Comparison of ENCODE assay signal across 16 cellular contexts in the genomic region with DNA sequence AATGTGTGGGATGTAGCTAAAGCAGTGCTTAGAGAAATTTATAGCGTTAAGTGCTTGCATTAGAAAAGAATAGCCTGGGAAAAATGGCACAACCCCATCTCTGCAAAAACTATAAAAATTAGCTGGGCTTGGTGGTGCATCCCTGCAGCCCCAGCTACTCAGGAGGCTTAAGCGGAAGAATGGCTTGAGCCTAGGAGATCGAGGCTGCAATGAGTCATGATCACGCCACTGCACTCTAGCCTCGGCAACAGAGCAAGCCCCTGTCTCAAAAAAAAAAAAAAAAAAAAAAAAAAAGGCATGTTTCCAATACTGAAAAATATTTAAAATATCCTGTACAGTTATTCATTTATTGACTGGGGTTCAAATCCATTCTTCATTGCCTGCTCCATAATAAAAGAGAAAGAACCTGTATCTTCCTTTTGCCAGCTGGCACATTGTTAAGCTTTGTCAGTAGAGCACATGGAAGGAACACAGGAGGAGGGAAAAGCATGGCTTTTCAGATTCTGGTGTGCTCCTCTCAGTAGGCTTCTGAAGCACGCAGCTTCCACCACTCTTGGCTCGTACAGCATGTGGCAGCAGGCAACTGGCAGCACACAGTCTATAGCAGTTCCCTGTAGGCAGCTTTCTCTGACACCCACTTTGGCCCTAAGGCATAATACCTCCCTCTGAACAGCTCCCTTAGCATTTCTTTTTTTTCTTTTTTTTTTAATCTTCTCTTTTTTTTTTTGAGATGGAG.
DNase-seq lines count a peak whose midpoint lies in the region; ATAC-seq and TF ChIP-seq lines count a peak whose summit lies in the region.
"Had no signal": no experiment of that assay in that cellular context is flagged by ENCODE, and none has a peak within 500 bp of the region (broad histone marks: within the 10 kb centered on the region; RNA-seq: fewer than 3 reads in every experiment).

No MANE protein-coding gene starts in this region.

- intact Hi-C loops in MCF 10A (cut with micrococcal nuclease), result loop anchor here (5.0 kb wide), 1 partner anchor 481 kb away; no protein-coding TSS in a partner anchor
- intact Hi-C loops in breast epithelium (cut with DNase I; ENCODE audit: low total_unique reads), result no loop called here

- H3K27me3 Mint-ChIP-seq in MCF 10A (ENCODE audit: insufficient read depth, unreplicated experiment), result no peaks in the 10 kb centered on the region
- H3K27me3 Mint-ChIP-seq in stimulated activated memory B cell treated with anti-CD40 and anti-IgM and Interleukin-4, amounts not matched to agents 10 μg/mL and 1 μg/mL and 100 μg/mL, for 72 hours, result no peaks in the 10 kb centered on the region
- H3K27me3 Mint-ChIP-seq: IgD-negative memory B cell had no signal

- H3K27ac ChIP-seq in breast epithelium (no peak overlapping the region), foreskin keratinocyte (peak overlapping the region; percentile 3)
- H3K27ac ChIP-seq: esophagus squamous epithelium had no signal

- H3K9me3 Mint-ChIP-seq in MCF 10A (ENCODE audit: unreplicated experiment), result no peaks in the 10 kb centered on the region
- no peaks in the 10 kb centered on the region for H3K9me3 Mint-ChIP-seq in stimulated activated memory B cell treated with anti-CD40 and anti-IgM and Interleukin-4, amounts not matched to agents 10 μg/mL and 1 μg/mL and 100 μg/mL, for 72 hours
- H3K9me3 Mint-ChIP-seq: IgD-negative memory B cell, type B pancreatic cell had no signal

- H3K4me1 Mint-ChIP-seq in MCF 10A (ENCODE audit: insufficient read depth, unreplicated experiment), result no peaks in the 10 kb centered on the region
- H3K4me1 Mint-ChIP-seq in stimulated activated memory B cell treated with anti-CD40 and anti-IgM and Interleukin-4, amounts not matched to agents 10 μg/mL and 1 μg/mL and 100 μg/mL, for 72 hours, result peaks cover 9% of the 10 kb centered on the region

- TF ChIP-seq POLR2A in breast epithelium (IDR thresholded peaks at IDR 0.05), result no peak

- H3K4me3 ChIP-seq in breast epithelium, result no peak overlapping the region
- H3K4me3 ChIP-seq: esophagus squamous epithelium had no signal

- POLR2A ChIA-PET in MCF 10A (lab: Yijun Ruan, JAX), result no interaction called here

- no peaks in the 10 kb centered on the region for H3K4me1 ChIP-seq in breast epithelium
- H3K4me1 ChIP-seq in foreskin keratinocyte, result peaks cover 4% of the 10 kb centered on the region

- DNase-seq in MCF 10A (ENCODE audit: unreplicated experiment), result peak; percentile 16
- no peak for DNase-seq in breast epithelium (ENCODE audit: low spot score in 2 of 2)
- DNase-seq in SK-N-DZ (ENCODE audit: low spot score), result peak; percentile 7
- DNase-seq in foreskin keratinocyte, result peak in 1 of 2 donors; percentile 45
- no peak for DNase-seq in SKM-1 (lab: John Stamatoyannopoulos, UW; ENCODE audit: unreplicated experiment)
- DNase-seq: activated CD4-positive, CD25-positive, alpha-beta regulatory T cell treated with anti-CD3 and anti-CD28 coated beads, Interleukin-2, amount 50 U/mL, for 72 hours; esophagus squamous epithelium; NCI-H1694 treated with DMSO at 0.1 percent for 48 hours; SK-N-SH; stimulated activated CD8-positive, alpha-beta memory T cell treated with anti-CD3 and anti-CD28 coated beads, Interleukin-4, amount 100 ng/mL, for 48 hours had no signal

- H3K27me3 ChIP-seq in breast epithelium (no peaks in the 10 kb centered on the region), foreskin keratinocyte (no peaks in the 10 kb centered on the region)

- CTCF ChIA-PET in MCF 10A (lab: Yijun Ruan, JAX), result interaction anchor here (0.5 to 1.3 kb wide), 10 partner anchors 12 to 758 kb away, joined by 3 to 7 read pairs (median 4); no protein-coding TSS in a partner anchor

- no peaks in the 10 kb centered on the region for H3K36me3 Mint-ChIP-seq in MCF 10A (ENCODE audit: insufficient read depth, unreplicated experiment)
- no peaks in the 10 kb centered on the region for H3K36me3 Mint-ChIP-seq in stimulated activated memory B cell treated with anti-CD40 and anti-IgM and Interleukin-4, amounts not matched to agents 10 μg/mL and 1 μg/mL and 100 μg/mL, for 72 hours
- H3K36me3 Mint-ChIP-seq: activated naive CD8-positive, alpha-beta T cell; IgD-negative memory B cell; type B pancreatic cell had no signal

- H3K4me3 Mint-ChIP-seq in MCF 10A (ENCODE audit: unreplicated experiment), result no peak overlapping the region
- H3K4me3 Mint-ChIP-seq in stimulated activated memory B cell treated with anti-CD40 and anti-IgM and Interleukin-4, amounts not matched to agents 10 μg/mL and 1 μg/mL and 100 μg/mL, for 72 hours, result peak overlapping the region; percentile 41
- H3K4me3 Mint-ChIP-seq: activated naive CD8-positive, alpha-beta T cell; IgD-negative memory B cell; type B pancreatic cell had no signal

- no peak overlapping the region for H3K27ac Mint-ChIP-seq in MCF 10A (ENCODE audit: low read depth, unreplicated experiment)
- H3K27ac Mint-ChIP-seq in stimulated activated memory B cell treated with anti-CD40 and anti-IgM and Interleukin-4, amounts not matched to agents 10 μg/mL and 1 μg/mL and 100 μg/mL, for 72 hours, result peak overlapping the region; percentile 48
- H3K27ac Mint-ChIP-seq: activated naive CD8-positive, alpha-beta T cell; type B pancreatic cell had no signal

- H3K9me3 ChIP-seq in breast epithelium, result no peaks in the 10 kb centered on the region
- H3K9me3 ChIP-seq: esophagus squamous epithelium, SK-N-SH had no signal

- ATAC-seq in foreskin keratinocyte (peak; percentile 80), SK-N-SH treated with all-trans-retinoic acid at 6 μM for 48 hours (no peak), HG03159 (IDR thresholded peaks at IDR 0.05; ENCODE audit: unreplicated experiment) (no peak)
- peak; percentile 57 for ATAC-seq in stimulated activated memory B cell treated with anti-CD40 and anti-IgM and Interleukin-4, amounts not matched to agents 10 μg/mL and 1 μg/mL and 100 μg/mL, for 72 hours

- TF ChIP-seq CTCF in MCF 10A (IDR thresholded peaks at IDR 0.05; ENCODE audit: unreplicated experiment) (no peak), breast epithelium (IDR thresholded peaks at IDR 0.05) (no peak), foreskin keratinocyte (conservative IDR thresholded peaks at IDR 0.05) (no peak)

- BruUV-seq in MCF 10A (replicated peaks; lab: Mats Ljungman, UMichigan), result no TSS peak

- no peaks in the 10 kb centered on the region for H3K36me3 ChIP-seq in breast epithelium
- H3K36me3 ChIP-seq: esophagus squamous epithelium had no signal

TF ChIP-seq in SK-N-SH treated with all-trans-retinoic acid at 6 μM for 48 hours, 23 proteins besides CTCF, POLR2A, EP300 and RAD21 (continues in another document):
- TF ChIP-seq ISL1 (CRISPR knock-in tag; IDR thresholded peaks at IDR 0.05), result no peak
- TF ChIP-seq TCF4 (CRISPR knock-in tag; IDR thresholded peaks at IDR 0.05; ENCODE audit: borderline replicate concordance), result no peak
- TF ChIP-seq, protein P1, sequence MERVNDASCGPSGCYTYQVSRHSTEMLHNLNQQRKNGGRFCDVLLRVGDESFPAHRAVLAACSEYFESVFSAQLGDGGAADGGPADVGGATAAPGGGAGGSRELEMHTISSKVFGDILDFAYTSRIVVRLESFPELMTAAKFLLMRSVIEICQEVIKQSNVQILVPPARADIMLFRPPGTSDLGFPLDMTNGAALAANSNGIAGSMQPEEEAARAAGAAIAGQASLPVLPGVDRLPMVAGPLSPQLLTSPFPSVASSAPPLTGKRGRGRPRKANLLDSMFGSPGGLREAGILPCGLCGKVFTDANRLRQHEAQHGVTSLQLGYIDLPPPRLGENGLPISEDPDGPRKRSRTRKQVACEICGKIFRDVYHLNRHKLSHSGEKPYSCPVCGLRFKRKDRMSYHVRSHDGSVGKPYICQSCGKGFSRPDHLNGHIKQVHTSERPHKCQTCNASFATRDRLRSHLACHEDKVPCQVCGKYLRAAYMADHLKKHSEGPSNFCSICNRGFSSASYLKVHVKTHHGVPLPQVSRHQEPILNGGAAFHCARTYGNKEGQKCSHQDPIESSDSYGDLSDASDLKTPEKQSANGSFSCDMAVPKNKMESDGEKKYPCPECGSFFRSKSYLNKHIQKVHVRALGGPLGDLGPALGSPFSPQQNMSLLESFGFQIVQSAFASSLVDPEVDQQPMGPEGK (CRISPR knock-in tag; IDR thresholded peaks at IDR 0.05; ENCODE audit: borderline replicate concordance), result no peak
- no peak for TF ChIP-seq ZNF70 (CRISPR knock-in tag; IDR thresholded peaks at IDR 0.05)
- no peak for TF ChIP-seq ZC3H10 (CRISPR knock-in tag; IDR thresholded peaks at IDR 0.05)
- no peak for TF ChIP-seq RARB (CRISPR knock-in tag; IDR thresholded peaks at IDR 0.05)
- TF ChIP-seq TOX (CRISPR knock-in tag; IDR thresholded peaks at IDR 0.05; ENCODE audit: borderline replicate concordance), result no peak
- TF ChIP-seq ZFP3 (CRISPR knock-in tag; IDR thresholded peaks at IDR 0.05), result no peak
- no peak for TF ChIP-seq SNAI2 (CRISPR knock-in tag; IDR thresholded peaks at IDR 0.05)
- TF ChIP-seq, protein P2, sequence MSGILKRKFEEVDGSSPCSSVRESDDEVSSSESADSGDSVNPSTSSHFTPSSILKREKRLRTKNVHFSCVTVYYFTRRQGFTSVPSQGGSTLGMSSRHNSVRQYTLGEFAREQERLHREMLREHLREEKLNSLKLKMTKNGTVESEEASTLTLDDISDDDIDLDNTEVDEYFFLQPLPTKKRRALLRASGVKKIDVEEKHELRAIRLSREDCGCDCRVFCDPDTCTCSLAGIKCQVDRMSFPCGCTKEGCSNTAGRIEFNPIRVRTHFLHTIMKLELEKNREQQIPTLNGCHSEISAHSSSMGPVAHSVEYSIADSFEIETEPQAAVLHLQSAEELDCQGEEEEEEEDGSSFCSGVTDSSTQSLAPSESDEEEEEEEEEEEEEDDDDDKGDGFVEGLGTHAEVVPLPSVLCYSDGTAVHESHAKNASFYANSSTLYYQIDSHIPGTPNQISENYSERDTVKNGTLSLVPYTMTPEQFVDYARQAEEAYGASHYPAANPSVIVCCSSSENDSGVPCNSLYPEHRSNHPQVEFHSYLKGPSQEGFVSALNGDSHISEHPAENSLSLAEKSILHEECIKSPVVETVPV (CRISPR knock-in tag; IDR thresholded peaks at IDR 0.05), result no peak
- TF ChIP-seq ZNF565 (CRISPR knock-in tag; conservative IDR thresholded peaks at IDR 0.05; ENCODE audit: low read depth), result no peak
- no peak for TF ChIP-seq GLIS3 (CRISPR knock-in tag; IDR thresholded peaks at IDR 0.05)
- no peak for TF ChIP-seq CSDC2 (CRISPR knock-in tag; IDR thresholded peaks at IDR 0.05)

Comparison
In these comparisons a context has a peak if more than half of its experiments do, and no peak if none do; other contexts are left out.
1. DNase-seq: peak in MCF 10A (single experiment) and SK-N-DZ (single experiment); none in breast epithelium (0 of 2) and SKM-1 (single experiment).
2. ATAC-seq: peak in foreskin keratinocyte (single experiment) and stimulated activated memory B cell treated with anti-CD40 and anti-IgM and Interleukin-4, amounts not matched to agents 10 μg/mL and 1 μg/mL and 100 μg/mL, for 72 hours (single experiment); none in SK-N-SH treated with all-trans-retinoic acid at 6 μM for 48 hours (single experiment) and HG03159 (single experiment).